In genomic region chr1:154866257-154866994, GRCh38 we compare ENCODE assay signal across 14 cellular contexts. TPM values are rescaled to one million over a fixed set of nuclear protein-coding genes. Genes with fewer than 3 reads are reported as not detected.
DNase-seq lines count a peak whose midpoint lies in the region; ATAC-seq and TF ChIP-seq lines count a peak whose summit lies in the region.
"Had no signal": no experiment of that assay in that cellular context is flagged by ENCODE, and none has a peak within 500 bp of the region (broad histone marks: within the 10 kb centered on the region; RNA-seq: fewer than 3 reads in every experiment).

No MANE protein-coding gene starts in this region.

- DNase-seq in activated CD4-positive, alpha-beta T cell treated with anti-CD3 and anti-CD28 coated beads, Interleukin-2, amount 10 ng/mL, durations not matched to agents 24 days and 14 days = no peak
- DNase-seq in activated CD4-positive, alpha-beta T cell treated with anti-CD3 and anti-CD28 coated beads, Interleukin-2, amount 10 ng/mL, durations not matched to agents 7 days and 5 days = no peak
- DNase-seq in RPMI7951 (ENCODE audit: low read depth) = peak; percentile 61
- no peak for DNase-seq in stimulated activated naive B cell treated with anti-CD40 and anti-IgM and Interleukin-4, amounts not matched to agents 10 μg/mL and 1 μg/mL and 100 μg/mL, for 72 hours
- no peak for DNase-seq in NCI-H510A (lab: John Stamatoyannopoulos, UW)
- DNase-seq in NCI-H2227 treated with DMSO at 0.1 percent for 48 hours (lab: John Stamatoyannopoulos, UW) = no peak
- no peak for DNase-seq in testis
- DNase-seq: activated T-cell treated with anti-CD3 and anti-CD28 coated beads, Interleukin-2, amount 50 U/mL, for 24 hours; GOT3; NCI-H2029 had no signal

- TF ChIP-seq CTCF in testis (IDR thresholded peaks at IDR 0.05) = no peak

- H3K27me3 ChIP-seq in iPS-18a (ENCODE audit: control insufficient read depth, insufficient read depth, low read length) = peaks cover 35% of the 10 kb centered on the region
- no peaks in the 10 kb centered on the region for H3K27me3 ChIP-seq in testis

- peak; percentile 30 to 34 for ATAC-seq in stimulated activated naive B cell treated with anti-CD40 and anti-IgM and Interleukin-4, amounts not matched to agents 10 μg/mL and 1 μg/mL and 100 μg/mL, for 72 hours (replicated peaks)

- H3K4me3 Mint-ChIP-seq in activated CD4-positive, alpha-beta T cell treated with anti-CD3 and anti-CD28 coated beads, Interleukin-2, amount 10 ng/mL, durations not matched to agents 24 days and 14 days = no peak overlapping the region
- H3K4me3 Mint-ChIP-seq in activated CD4-positive, alpha-beta T cell treated with anti-CD3 and anti-CD28 coated beads, Interleukin-2, amount 10 ng/mL, durations not matched to agents 7 days and 5 days = no peak overlapping the region
- H3K4me3 Mint-ChIP-seq in stimulated activated naive B cell treated with anti-CD40 and anti-IgM and Interleukin-4, amounts not matched to agents 10 μg/mL and 1 μg/mL and 100 μg/mL, for 72 hours = no peak overlapping the region
- H3K4me3 Mint-ChIP-seq: activated T-cell treated with anti-CD3 and anti-CD28 coated beads, Interleukin-2, amount 50 U/mL, for 24 hours; natural killer cell treated with Interleukin-12 subunit alpha and Interleukin-12 subunit beta and Interleukin-15 and Interleukin-18, amount 100 ng/mL, for 72 hours had no signal

- H3K4me3 ChIP-seq in iPS-18a (ENCODE audit: low read length) (peak overlapping the region; percentile 39), testis (no peak overlapping the region)
- H3K4me3 ChIP-seq: A549 had no signal

- H3K27ac Mint-ChIP-seq in activated CD4-positive, alpha-beta T cell treated with anti-CD3 and anti-CD28 coated beads, Interleukin-2, amount 10 ng/mL, durations not matched to agents 24 days and 14 days = peak overlapping the region; percentile 4
- no peak overlapping the region for H3K27ac Mint-ChIP-seq in activated CD4-positive, alpha-beta T cell treated with anti-CD3 and anti-CD28 coated beads, Interleukin-2, amount 10 ng/mL, durations not matched to agents 7 days and 5 days
- H3K27ac Mint-ChIP-seq in stimulated activated naive B cell treated with anti-CD40 and anti-IgM and Interleukin-4, amounts not matched to agents 10 μg/mL and 1 μg/mL and 100 μg/mL, for 72 hours = no peak overlapping the region
- H3K27ac Mint-ChIP-seq: natural killer cell treated with Interleukin-12 subunit alpha and Interleukin-12 subunit beta and Interleukin-15 and Interleukin-18, amount 100 ng/mL, for 72 hours had no signal

- 83 to 89% methylated on average over 10 to 12 of the region's 12 CpGs for whole genome bisulfite sequencing in testis, 2 donors

- intact Hi-C loops in activated CD4-positive, alpha-beta T cell treated with anti-CD3 and anti-CD28 coated beads, Interleukin-2, amount 10 ng/mL, durations not matched to agents 24 days and 14 days (cut with micrococcal nuclease) = no loop called here
- intact Hi-C loops in testis (cut with DNase I; ENCODE audit: low total_unique reads) = no loop called here

- H3K9me3 ChIP-seq in iPS-18a (ENCODE audit: control insufficient read depth, low read depth, low read length) (no peaks in the 10 kb centered on the region), testis (no peaks in the 10 kb centered on the region)
- H3K9me3 ChIP-seq: A549 had no signal

- H3K36me3 ChIP-seq in iPS-18a (ENCODE audit: control insufficient read depth, low read depth, low read length) = no peaks in the 10 kb centered on the region
- H3K36me3 ChIP-seq in testis (ENCODE audit: low read depth, missing control alignments) = no peaks in the 10 kb centered on the region

- no peaks in the 10 kb centered on the region for H3K9me3 Mint-ChIP-seq in activated CD4-positive, alpha-beta T cell treated with anti-CD3 and anti-CD28 coated beads, Interleukin-2, amount 10 ng/mL, durations not matched to agents 24 days and 14 days
- no peaks in the 10 kb centered on the region for H3K9me3 Mint-ChIP-seq in activated CD4-positive, alpha-beta T cell treated with anti-CD3 and anti-CD28 coated beads, Interleukin-2, amount 10 ng/mL, durations not matched to agents 7 days and 5 days
- H3K9me3 Mint-ChIP-seq in stimulated activated naive B cell treated with anti-CD40 and anti-IgM and Interleukin-4, amounts not matched to agents 10 μg/mL and 1 μg/mL and 100 μg/mL, for 72 hours = no peaks in the 10 kb centered on the region
- H3K9me3 Mint-ChIP-seq: activated T-cell treated with anti-CD3 and anti-CD28 coated beads, Interleukin-2, amount 50 U/mL, for 24 hours; natural killer cell treated with Interleukin-12 subunit alpha and Interleukin-12 subunit beta and Interleukin-15 and Interleukin-18, amount 100 ng/mL, for 72 hours had no signal

- CTCF ChIA-PET in activated CD4-positive, alpha-beta T cell treated with anti-CD3 and anti-CD28 coated beads, Interleukin-2, amount 10 ng/mL, durations not matched to agents 7 days and 5 days (lab: Charles Lee) = interaction anchor here (0.6 to 2.8 kb wide), 8 partner anchors 12 to 298 kb away, joined by 3 to 9 read pairs (median 3); no protein-coding TSS in a partner anchor

- peaks cover 32% of the 10 kb centered on the region for H3K27me3 Mint-ChIP-seq in activated CD4-positive, alpha-beta T cell treated with anti-CD3 and anti-CD28 coated beads, Interleukin-2, amount 10 ng/mL, durations not matched to agents 24 days and 14 days
- peaks cover 41% of the 10 kb centered on the region for H3K27me3 Mint-ChIP-seq in activated CD4-positive, alpha-beta T cell treated with anti-CD3 and anti-CD28 coated beads, Interleukin-2, amount 10 ng/mL, durations not matched to agents 7 days and 5 days
- peaks cover 51 to 66% of the 10 kb centered on the region in 2 donors for H3K27me3 Mint-ChIP-seq in stimulated activated naive B cell treated with anti-CD40 and anti-IgM and Interleukin-4, amounts not matched to agents 10 μg/mL and 1 μg/mL and 100 μg/mL, for 72 hours

- H3K27ac ChIP-seq in iPS-18a (ENCODE audit: low read length) = no peak overlapping the region
- H3K27ac ChIP-seq in testis = no peak overlapping the region
- H3K27ac ChIP-seq: A549, VCaP had no signal

- H3K36me3 Mint-ChIP-seq in activated CD4-positive, alpha-beta T cell treated with anti-CD3 and anti-CD28 coated beads, Interleukin-2, amount 10 ng/mL, durations not matched to agents 24 days and 14 days (ENCODE audit: low read depth) = no peaks in the 10 kb centered on the region
- no peaks in the 10 kb centered on the region for H3K36me3 Mint-ChIP-seq in activated CD4-positive, alpha-beta T cell treated with anti-CD3 and anti-CD28 coated beads, Interleukin-2, amount 10 ng/mL, durations not matched to agents 7 days and 5 days (ENCODE audit: low read depth)
- H3K36me3 Mint-ChIP-seq in stimulated activated naive B cell treated with anti-CD40 and anti-IgM and Interleukin-4, amounts not matched to agents 10 μg/mL and 1 μg/mL and 100 μg/mL, for 72 hours = no peaks in the 10 kb centered on the region
- H3K36me3 Mint-ChIP-seq: natural killer cell treated with Interleukin-12 subunit alpha and Interleukin-12 subunit beta and Interleukin-15 and Interleukin-18, amount 100 ng/mL, for 72 hours had no signal

- no peak overlapping the region for H3K9ac ChIP-seq in iPS-18a (ENCODE audit: low read length)

- TF ChIP-seq POLR2A in testis (IDR thresholded peaks at IDR 0.05) = no peak

- peaks cover 29% of the 10 kb centered on the region for H3K4me1 Mint-ChIP-seq in activated CD4-positive, alpha-beta T cell treated with anti-CD3 and anti-CD28 coated beads, Interleukin-2, amount 10 ng/mL, durations not matched to agents 24 days and 14 days
- H3K4me1 Mint-ChIP-seq in activated CD4-positive, alpha-beta T cell treated with anti-CD3 and anti-CD28 coated beads, Interleukin-2, amount 10 ng/mL, durations not matched to agents 7 days and 5 days = peaks cover 28% of the 10 kb centered on the region
- peaks cover 69 to 83% of the 10 kb centered on the region in 2 donors for H3K4me1 Mint-ChIP-seq in stimulated activated naive B cell treated with anti-CD40 and anti-IgM and Interleukin-4, amounts not matched to agents 10 μg/mL and 1 μg/mL and 100 μg/mL, for 72 hours

- POLR2A ChIA-PET in activated CD4-positive, alpha-beta T cell treated with anti-CD3 and anti-CD28 coated beads, Interleukin-2, amount 10 ng/mL, durations not matched to agents 7 days and 5 days (lab: Charles Lee) = no interaction called here

- H3K4me1 ChIP-seq in iPS-18a (ENCODE audit: control insufficient read depth, low read depth, low read length) = peaks cover 56% of the 10 kb centered on the region
- H3K4me1 ChIP-seq in testis = peaks cover 11% of the 10 kb centered on the region

RNA-seq across cellular contexts. Expression of gene KCNN3, which starts 3.7 kb away (rescaled TPM):
- 0.35 and 0.54 TPM in 2 replicates for total RNA-seq in activated CD4-positive, alpha-beta T cell treated with anti-CD3 and anti-CD28 coated beads, Interleukin-2, amount 10 ng/mL, durations not matched to agents 24 days and 14 days
- under 1 TPM in 1 of 2 experiments, not detected in 1; 0.17 TPM for total RNA-seq in activated CD4-positive, alpha-beta T cell treated with anti-CD3 and anti-CD28 coated beads, Interleukin-2, amount 10 ng/mL, durations not matched to agents 7 days and 5 days
- total RNA-seq in RPMI7951 (2014; rRNA removed; shearing (Covaris generic)) = 0.29 and 0.72 TPM in 2 replicates
- total RNA-seq in testis = under 1 TPM; 0.24 to 0.56 TPM
- polyA plus RNA-seq in testis (ENCODE audit: insufficient read depth, low read depth, low replicate concordance) = 0.78 TPM
